Comparison of ENCODE assay signal across 14 cellular contexts in genomic region chr5:91357012-91357634, GRCh38. TPM values are rescaled to one million over a fixed set of nuclear protein-coding genes. Genes with fewer than 3 reads are reported as not detected.
DNase-seq lines count a peak whose midpoint lies in the region; ATAC-seq, FAIRE-seq and TF ChIP-seq lines count a peak whose summit lies in the region.
"Had no signal": no experiment of that assay in that cellular context is flagged by ENCODE, and none has a peak within 500 bp of the region (broad histone marks: within the 10 kb centered on the region; RNA-seq: fewer than 3 reads in every experiment).

No MANE protein-coding gene starts in this region.

- peak overlapping the region in 1 of 4 experiments; percentile 7; a peak in 1 of 7 replicates for H3K9ac ChIP-seq in H1 (replicated peaks in 1 of 4; ENCODE audit: extremely low read depth in 1 of 4, low read depth in 3 of 4, low read length in 3 of 4)

- ATAC-seq in mucosa of descending colon: peak; percentile 46
- no peak for ATAC-seq in GM21786 (IDR thresholded peaks at IDR 0.05; ENCODE audit: unreplicated experiment)
- ATAC-seq in HG03280 (IDR thresholded peaks at IDR 0.05; ENCODE audit: unreplicated experiment): no peak
- ATAC-seq: stimulated activated memory B cell treated with anti-CD40 and anti-IgM and Interleukin-4, amounts not matched to agents 10 μg/mL and 1 μg/mL and 100 μg/mL, for 72 hours had no signal

- no peaks in the 10 kb centered on the region for H3K36me3 ChIP-seq in H1 (ENCODE audit: control insufficient read depth in 2 of 4, insufficient read depth in 4 of 4, low read length in 3 of 4)
- no peaks in the 10 kb centered on the region for H3K36me3 ChIP-seq in mucosa of descending colon (ENCODE audit: low read depth)

- H3K23ac ChIP-seq in H1 (ENCODE audit: insufficient read length): no peak overlapping the region

- H2AK5ac ChIP-seq in H1 (ENCODE audit: low read depth, low read length): no peak overlapping the region

- H2BK12ac ChIP-seq in H1 (ENCODE audit: low read depth, low read length): no peak overlapping the region

- no peak overlapping the region for H3K18ac ChIP-seq in H1 (ENCODE audit: extremely low read depth, low read length)

- H3K9me3 ChIP-seq in H1 (ENCODE audit: insufficient read depth in 2 of 2, low read depth in 1 of 2, low read length in 1 of 2): no peaks in the 10 kb centered on the region
- no peaks in the 10 kb centered on the region for H3K9me3 ChIP-seq in mucosa of descending colon

- TF ChIP-seq POLR2A in H1 (IDR thresholded peaks at IDR 0.05; ENCODE audit: control extremely low read depth in 1 of 2, low read depth in 2 of 2, low read length in 2 of 2): no peak

- H4K8ac ChIP-seq in H1 (ENCODE audit: extremely low read depth, insufficient read depth, low read length): no peak overlapping the region

- no peak overlapping the region for H4K5ac ChIP-seq in H1 (ENCODE audit: insufficient read length, low read depth, low read length)

- H2AFZ ChIP-seq in H1 (ENCODE audit: low read length): peak overlapping the region; percentile 28; the same call in 1 of the 2 replicates

- H2BK20ac ChIP-seq in H1 (ENCODE audit: low read length): no peak overlapping the region

- TF ChIP-seq EP300 in Ishikawa (IDR thresholded peaks at IDR 0.05; ENCODE audit: borderline replicate concordance) (no peak), H1 (IDR thresholded peaks at IDR 0.05; ENCODE audit: borderline replicate concordance in 1 of 2, low read depth in 2 of 2, low read length in 2 of 2) (no peak)

- H4K20me1 ChIP-seq in H1 (replicated peaks in 1 of 2; ENCODE audit: control insufficient read depth in 1 of 2, insufficient read depth in 2 of 2, low read length in 2 of 2): no peaks in the 10 kb centered on the region

- FAIRE-seq in H1 (lab: Jason Lieb, UNC): no peak
- no peak for FAIRE-seq in HTR-8/SVneo (lab: Jason Lieb, UNC)

- no peaks in the 10 kb centered on the region for H3K79me2 ChIP-seq in H1 (ENCODE audit: control insufficient read depth in 1 of 2, insufficient read depth in 2 of 2, low read length in 2 of 2)

- peaks cover 0 to 5% (median 1%) of the 10 kb centered on the region in 4 experiments; a peak in 2 of 7 replicates for H3K4me1 ChIP-seq in H1 (replicated peaks in 1 of 4; ENCODE audit: control insufficient read depth in 3 of 4, insufficient read depth in 4 of 4, low read length in 3 of 4)
- H3K4me1 ChIP-seq in mucosa of descending colon (ENCODE audit: low read depth): no peaks in the 10 kb centered on the region

- no peaks in the 10 kb centered on the region for H3K79me1 ChIP-seq in H1 (ENCODE audit: low read depth, low read length)

- H3K4ac ChIP-seq in H1 (replicated peaks; ENCODE audit: insufficient read length, low read depth, low read length): no peak overlapping the region

- H2BK15ac ChIP-seq in H1 (ENCODE audit: low read length): no peak overlapping the region

- peak; percentile 9; the same call in 1 of the 2 replicates for TF ChIP-seq RAD21 in Ishikawa (IDR thresholded peaks at IDR 0.05; ENCODE audit: low read depth)
- no peak for TF ChIP-seq RAD21 in H1 (IDR thresholded peaks at IDR 0.05 in 1 of 2, conservative IDR thresholded peaks at IDR 0.05 in 1 of 2; ENCODE audit: low read depth in 2 of 2, low read length in 2 of 2)

- POLR2A ChIA-PET in H1 (lab: Charles Lee; ENCODE audit: partially characterized antibody): interaction anchor here (1.2 kb wide), 1 partner anchor 24 kb away, joined by 6 read pairs; no protein-coding TSS in a partner anchor

- H3K14ac ChIP-seq in H1 (ENCODE audit: insufficient read length): no peak overlapping the region

- no peak overlapping the region for H4K91ac ChIP-seq in H1 (replicated peaks; ENCODE audit: insufficient read length, low read length)

- peak overlapping the region in 1 of 2 experiments; percentile 16; a peak in 1 of 4 replicates for H3K4me2 ChIP-seq in H1 (ENCODE audit: insufficient read depth in 1 of 2, low read depth in 2 of 2, low read length in 2 of 2)

- WGBS in H1 (ENCODE audit: extremely low coverage in 1 of 2, insufficient coverage in 1 of 2, insufficient read length in 1 of 2, insufficient replicate concordance in 2 of 2, low coverage in 1 of 2, low lambda C conversion rate in 2 of 2, missing lambda C conversion rate in 1 of 2), 2 experiments: 75% methylated on average over 8 of the region's 8 CpGs; no CpG with 5 or more reads in 1 of the 2 experiments

- H3K23me2 ChIP-seq in H1 (ENCODE audit: low read depth, low read length): no peaks in the 10 kb centered on the region

- no peak overlapping the region for H2BK5ac ChIP-seq in H1 (ENCODE audit: low read depth, low read length)

- no peak overlapping the region for H2BK120ac ChIP-seq in H1 (replicated peaks; ENCODE audit: low read depth, low read length)

- peak; percentile 24 for DNase-seq in D341Med (ENCODE audit: low spot score)
- no peak for DNase-seq in H1 (ENCODE audit: low read depth in 1 of 2, low spot score in 2 of 2)
- no peak for DNase-seq in mucosa of descending colon
- DNase-seq in HTR-8/SVneo (ENCODE audit: insufficient read length, low spot score): no peak
- DNase-seq in GF-D8 (lab: John Stamatoyannopoulos, UW): no peak
- DNase-seq: activated CD4-positive, CD25-positive, alpha-beta regulatory T cell treated with anti-CD3 and anti-CD28 coated beads, Interleukin-2, amount 50 U/mL, for 72 hours; activated naive CD8-positive, alpha-beta T cell treated with anti-CD3 and anti-CD28 coated beads, Interleukin-2, amount 10 ng/mL, durations not matched to agents 7 days and 5 days; activated T-cell treated with anti-CD3 and anti-CD28 coated beads for 4 hours; NCI-H2081; stimulated activated CD4-positive, alpha-beta T cell treated with anti-CD3 and anti-CD28 coated beads, Interleukin-4, amount 100 ng/mL, for 24 hours had no signal

- H3K27me3 ChIP-seq in H1 (replicated peaks in 1 of 4; ENCODE audit: control insufficient read depth in 3 of 4, extremely low read depth in 1 of 4, insufficient read depth in 3 of 4, low read length in 3 of 4): no peaks in the 10 kb centered on the region

- intact Hi-C loops in mucosa of descending colon (cut with DNase I, micrococcal nuclease): no loop called here

- TF ChIP-seq CTCF in H1 (IDR thresholded peaks at IDR 0.05; ENCODE audit: control extremely low read depth in 1 of 3, insufficient read depth in 1 of 3, low read depth in 1 of 3, low read length in 3 of 3) (no peak), mucosa of descending colon (IDR thresholded peaks at IDR 0.05) (no peak)

- CTCF ChIA-PET in H1 (lab: Charles Lee; ENCODE audit: partially characterized antibody): interaction anchor here (1.2 to 1.5 kb wide), 2 partner anchors 28 to 56 kb away, joined by 3 to 9 read pairs; no protein-coding TSS in a partner anchor

- no peak overlapping the region for H3K27ac ChIP-seq in H1 (ENCODE audit: low read depth, low read length)

- H3K56ac ChIP-seq in H1 (replicated peaks; ENCODE audit: insufficient read length, low read depth, low read length): no peak overlapping the region

- H3K4me3 ChIP-seq in H1 (ENCODE audit: extremely low read depth in 1 of 4, insufficient read depth in 2 of 4, low read depth in 3 of 4, low read length in 4 of 4) (no peak overlapping the region), mucosa of descending colon (no peak overlapping the region)

TF ChIP-seq in Ishikawa, 13 proteins besides CTCF, POLR2A, EP300 and RAD21 (continues in another document):
- TF ChIP-seq, protein P1, sequence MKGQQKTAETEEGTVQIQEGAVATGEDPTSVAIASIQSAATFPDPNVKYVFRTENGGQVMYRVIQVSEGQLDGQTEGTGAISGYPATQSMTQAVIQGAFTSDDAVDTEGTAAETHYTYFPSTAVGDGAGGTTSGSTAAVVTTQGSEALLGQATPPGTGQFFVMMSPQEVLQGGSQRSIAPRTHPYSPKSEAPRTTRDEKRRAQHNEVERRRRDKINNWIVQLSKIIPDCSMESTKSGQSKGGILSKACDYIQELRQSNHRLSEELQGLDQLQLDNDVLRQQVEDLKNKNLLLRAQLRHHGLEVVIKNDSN (IDR thresholded peaks at IDR 0.05): no peak
- no peak for TF ChIP-seq CEBPB (IDR thresholded peaks at IDR 0.05)
- no peak for TF ChIP-seq CREB1 (IDR thresholded peaks at IDR 0.05; ENCODE audit: low read depth)
- no peak for TF ChIP-seq TAF1 (IDR thresholded peaks at IDR 0.05; ENCODE audit: low read depth)
- no peak for TF ChIP-seq EGR1 (IDR thresholded peaks at IDR 0.05)

TF ChIP-seq in H1, 55 proteins besides CTCF, POLR2A, EP300 and RAD21:
- TF ChIP-seq JUN (IDR thresholded peaks at IDR 0.05; ENCODE audit: low read depth, low read length) (no peak), SAP30 (IDR thresholded peaks at IDR 0.05; ENCODE audit: insufficient read depth, insufficient replicate concordance, low read length) (no peak), RBBP5 (IDR thresholded peaks at IDR 0.05; ENCODE audit: borderline replicate concordance, low read depth, low read length) (no peak), SP4 (IDR thresholded peaks at IDR 0.05; ENCODE audit: low read length) (no peak)

RNA-seq across cellular contexts. Expression of gene ARRDC3, which starts 26.0 kb away (rescaled TPM):
- 5.4 and 5.7 TPM in 2 replicates for total RNA-seq in H1 (2021; fragmentation: NEBNext Ultra II Directional; extraction: Animal tissue kit (Norgen Biotek cat#: 25700))
- 1.1 and 2.9 TPM in 2 replicates for polyA plus RNA-seq in H1 (2011; rRNA removed)
- 2.7 TPM for polyA plus RNA-seq in H1 (2011; cell fraction: cytosol; rRNA removed)
- polyA plus RNA-seq in H1 (2011; cell fraction: nucleus; rRNA removed): 1.6 TPM
- polyA plus RNA-seq in H1 (2012, experiment 1 of 2): 3.4 to 7.6 TPM (median 3.7 TPM) in 4 replicates
- polyA plus RNA-seq in H1 (2012, experiment 2 of 2): 0.16 TPM
- polyA plus RNA-seq in H1 (2013, experiment 1 of 2): 2.4 TPM
- polyA plus RNA-seq in H1 (2013, experiment 2 of 2): 2.2 TPM
- polyA minus RNA-seq in H1 (2011; rRNA and poly(A)+ RNA removed): 12.9 and 17.0 TPM in 2 replicates
- polyA minus RNA-seq in H1 (2011; cell fraction: cytosol; rRNA and poly(A)+ RNA removed): 12.3 TPM
- 29.4 TPM for polyA minus RNA-seq in H1 (2011; cell fraction: nucleus; rRNA and poly(A)+ RNA removed)
- 10 to 100 TPM; 32.5 to 39.6 (median 38.0) TPM for total RNA-seq in mucosa of descending colon
